Comparison of ENCODE assay signal across 9 cellular contexts in genomic region chr13:97225533-97225932, GRCh38. TPM values are rescaled to one million over a fixed set of nuclear protein-coding genes. Genes with fewer than 3 reads are reported as not detected.
A peak's percentile ranks its signal among the peaks of the same experiment; 100 is the strongest.
DNase-seq lines count a peak whose midpoint lies in the region; ATAC-seq lines count a peak whose summit lies in the region.
"Had no signal": no experiment of that assay in that cellular context is flagged by ENCODE, and none has a peak within 500 bp of the region (broad histone marks: within the 10 kb centered on the region; RNA-seq: fewer than 3 reads in every experiment).

No MANE protein-coding gene starts in this region.

- no peaks in the 10 kb centered on the region for H3K27me3 Mint-ChIP-seq in activated naive CD8-positive, alpha-beta T cell treated with anti-CD3 and anti-CD28 coated beads, Interleukin-2, amount 50 U/mL, for 24 hours

- DNase-seq in SHP77 (lab: John Stamatoyannopoulos, UW) (peak; percentile 18 to 21), SHP77 treated with DMSO at 0.1 percent for 48 hours (lab: John Stamatoyannopoulos, UW) (no peak), left lobe of liver (ENCODE audit: low spot score) (no peak), NCI-H2081 treated with DMSO at 0.1 percent for 48 hours (lab: John Stamatoyannopoulos, UW) (no peak), mesendoderm (no peak)
- no peak for DNase-seq in activated naive CD8-positive, alpha-beta T cell treated with anti-CD3 and anti-CD28 coated beads, Interleukin-2, amount 50 U/mL, for 24 hours

- no peaks in the 10 kb centered on the region for H3K27me3 ChIP-seq in subcutaneous abdominal adipose tissue (ENCODE audit: control insufficient read depth in 5 of 5, insufficient read depth in 4 of 5, low read length in 5 of 5)
- peaks cover 15% of the 10 kb centered on the region for H3K27me3 ChIP-seq in mesendoderm (ENCODE audit: insufficient read depth, low read length, poor library complexity)

- H3K4me1 ChIP-seq in subcutaneous abdominal adipose tissue (ENCODE audit: control insufficient read depth in 5 of 5, insufficient read depth in 5 of 5, low read length in 5 of 5) (peaks cover 4 to 66% (median 57%) of the 10 kb centered on the region in 5 donors), mesendoderm (ENCODE audit: control insufficient read depth, low read depth, low read length) (peaks cover 3% of the 10 kb centered on the region)

- H3K18ac ChIP-seq in mesendoderm (ENCODE audit: low read length), result no peak overlapping the region

- no peaks in the 10 kb centered on the region for H3K79me1 ChIP-seq in mesendoderm (ENCODE audit: low read length)

- peak overlapping the region; percentile 86 for H3K27ac Mint-ChIP-seq in activated naive CD8-positive, alpha-beta T cell treated with anti-CD3 and anti-CD28 coated beads, Interleukin-2, amount 50 U/mL, for 24 hours

- H2AK5ac ChIP-seq in mesendoderm (ENCODE audit: low read length), result no peak overlapping the region

- no peak overlapping the region for H2BK5ac ChIP-seq in mesendoderm (ENCODE audit: low read length)

- WGBS in mesendoderm (ENCODE audit: extremely low coverage, insufficient coverage, low lambda C conversion rate), result no CpG with 5 or more reads among the region's 4 CpGs

- H3K23ac ChIP-seq in mesendoderm (ENCODE audit: low read length), result no peak overlapping the region

- H3K79me2 ChIP-seq in mesendoderm (ENCODE audit: control insufficient read depth, insufficient read depth, low read length), result no peaks in the 10 kb centered on the region

- H3K36me3 Mint-ChIP-seq in activated naive CD8-positive, alpha-beta T cell treated with anti-CD3 and anti-CD28 coated beads, Interleukin-2, amount 50 U/mL, for 24 hours (ENCODE audit: low read depth), result peaks cover 2% of the 10 kb centered on the region

- no peak overlapping the region for H2BK15ac ChIP-seq in mesendoderm (replicated peaks; ENCODE audit: low read depth)

- H3K9ac ChIP-seq in subcutaneous abdominal adipose tissue (ENCODE audit: low read length in 5 of 5), result peak overlapping the region in 4 of 5 donors; percentile 88 to 99 (median 92)
- H3K9ac ChIP-seq in mesendoderm (ENCODE audit: low read length), result no peak overlapping the region

- H3K4me3 Mint-ChIP-seq in activated naive CD8-positive, alpha-beta T cell treated with anti-CD3 and anti-CD28 coated beads, Interleukin-2, amount 50 U/mL, for 24 hours, result peak overlapping the region; percentile 88

- H3K27ac ChIP-seq in subcutaneous abdominal adipose tissue (ENCODE audit: low read depth, low read length), result peak overlapping the region; percentile 98
- no peak overlapping the region for H3K27ac ChIP-seq in mesendoderm (ENCODE audit: low read depth, low read length)
- H3K27ac ChIP-seq: C4-2B had no signal

- H3K9me3 Mint-ChIP-seq in activated naive CD8-positive, alpha-beta T cell treated with anti-CD3 and anti-CD28 coated beads, Interleukin-2, amount 50 U/mL, for 24 hours, result no peaks in the 10 kb centered on the region

- no peaks in the 10 kb centered on the region for H3K9me3 ChIP-seq in subcutaneous abdominal adipose tissue (ENCODE audit: control insufficient read depth in 5 of 5, low read length in 5 of 5)

- no peak for ATAC-seq in activated naive CD8-positive, alpha-beta T cell treated with anti-CD3 and anti-CD28 coated beads, Interleukin-2, amount 50 U/mL, for 24 hours
- ATAC-seq in left lobe of liver, result peak; percentile 9
- ATAC-seq in HG03565 (IDR thresholded peaks at IDR 0.05; ENCODE audit: unreplicated experiment), result no peak

- H3K4ac ChIP-seq in mesendoderm (ENCODE audit: low read depth, low read length), result no peak overlapping the region

- peak overlapping the region; percentile 77 to 98 (median 86) for H3K4me3 ChIP-seq in subcutaneous abdominal adipose tissue (ENCODE audit: low read depth in 1 of 5, low read length in 5 of 5)
- no peak overlapping the region for H3K4me3 ChIP-seq in mesendoderm (ENCODE audit: low read length)

- no peak overlapping the region for H3K4me2 ChIP-seq in mesendoderm (ENCODE audit: low read length)

- peaks cover 49% of the 10 kb centered on the region for H3K4me1 Mint-ChIP-seq in activated naive CD8-positive, alpha-beta T cell treated with anti-CD3 and anti-CD28 coated beads, Interleukin-2, amount 50 U/mL, for 24 hours

- H4K8ac ChIP-seq in mesendoderm (ENCODE audit: low read depth, low read length), result no peak overlapping the region

- H4K5ac ChIP-seq in mesendoderm (ENCODE audit: low read length), result no peak overlapping the region

- no peak overlapping the region for H2BK120ac ChIP-seq in mesendoderm (ENCODE audit: low read depth, low read length)

- H3K36me3 ChIP-seq in subcutaneous abdominal adipose tissue (ENCODE audit: control insufficient read depth in 5 of 5, insufficient read depth in 5 of 5, low read length in 5 of 5), result no peaks in the 10 kb centered on the region
- H3K36me3 ChIP-seq in mesendoderm (ENCODE audit: control insufficient read depth, insufficient read depth, low read length), result no peaks in the 10 kb centered on the region

- H3K56ac ChIP-seq in mesendoderm (ENCODE audit: low read length), result no peak overlapping the region

RNA-seq across cellular contexts. Expression of gene MBNL2, which starts 3.4 kb away (rescaled TPM):
- 31.4 TPM for total RNA-seq in left lobe of liver
- polyA plus RNA-seq in mesendoderm (2013, experiment 1 of 2), result 2.0 TPM
- polyA plus RNA-seq in mesendoderm (2013, experiment 2 of 2), result 2.2 TPM

Comparison
In these comparisons a context has a peak if more than half of its experiments do, and no peak if none do; other contexts are left out.
1. DNase-seq: peak in SHP77 (2 of 2); none in SHP77 treated with DMSO at 0.1 percent for 48 hours (single experiment), activated naive CD8-positive, alpha-beta T cell treated with anti-CD3 and anti-CD28 coated beads, Interleukin-2, amount 50 U/mL, for 24 hours (single experiment), left lobe of liver (single experiment), NCI-H2081 treated with DMSO at 0.1 percent for 48 hours (single experiment) and mesendoderm (single experiment).